ENCODE assay signal across 8 cellular contexts in genomic region chr5:122415481-122416120, GRCh38.
A peak's percentile ranks its signal among the peaks of the same experiment; 100 is the strongest.
DNase-seq lines count a peak whose midpoint lies in the region; ATAC-seq and TF ChIP-seq lines count a peak whose summit lies in the region.

No MANE protein-coding gene starts in this region.

- in situ Hi-C loops in Caki2 (cut with HindIII; ENCODE audit: low pct_unique_long_range_greater_than_20kb, low sequenced_read_pairs), result no loop called here

- peak; percentile 66 to 83 (median 73) for TF ChIP-seq CTCF in adrenal gland (IDR thresholded peaks at IDR 0.05)

- intact Hi-C loops in adrenal gland (cut with DNase I) (loop anchor here (5.0 kb wide), 2 partner anchors 218 to 223 kb away; no protein-coding TSS in a partner anchor), left ventricle myocardium superior (cut with micrococcal nuclease) (loop anchor here (5.0 kb wide), 1 partner anchor 223 kb away; no protein-coding TSS in a partner anchor)

- H3K4me1 ChIP-seq in adrenal gland (replicated peaks in 1 of 2), result no peaks in the 10 kb centered on the region

- no peaks in the 10 kb centered on the region for H3K9me3 ChIP-seq in adrenal gland (replicated peaks in 1 of 3)

- ATAC-seq in GM18907 (IDR thresholded peaks at IDR 0.05; ENCODE audit: unreplicated experiment) (peak; percentile 91), HG03045 (IDR thresholded peaks at IDR 0.05; ENCODE audit: unreplicated experiment) (peak; percentile 72), left ventricle myocardium superior (peak; percentile 95)

- DNase-seq in Caki2 (ENCODE audit: low read depth) (peak; percentile 12), NCI-H146 treated with DMSO at 0.1 percent for 48 hours (lab: John Stamatoyannopoulos, UW; ENCODE audit: unreplicated experiment) (peak; percentile 46), adrenal gland (peak; percentile 57 to 84 (median 70)), left ventricle myocardium superior (peak; percentile 40), retina (peak; percentile 70), activated gamma-delta T cell (lab: John Stamatoyannopoulos, UW) (no peak)

- no peaks in the 10 kb centered on the region for H3K36me3 ChIP-seq in adrenal gland (replicated peaks in 1 of 2)

- no peak overlapping the region for H3K4me3 ChIP-seq in adrenal gland

- WGBS in adrenal gland, 4 donors, result 31 to 39% (median 32%) methylated on average over 9 of the region's 9 CpGs

- H3K27ac ChIP-seq in adrenal gland, result no peak overlapping the region

- TF ChIP-seq POLR2A in adrenal gland (IDR thresholded peaks at IDR 0.05), result no peak

- H3K27me3 ChIP-seq in adrenal gland, result no peaks in the 10 kb centered on the region
